In genomic region chr11:60422609-60423008, GRCh38 we compare ENCODE assay signal across 31 cellular contexts. TPM values are rescaled to one million over a fixed set of nuclear protein-coding genes. Genes with fewer than 3 reads are reported as not detected.
"Had no signal": no experiment of that assay in that cellular context is flagged by ENCODE, and none has a peak within 500 bp of the region (broad histone marks: within the 10 kb centered on the region; RNA-seq: fewer than 3 reads in every experiment).

No MANE protein-coding gene starts in this region.

- H3K27me3 ChIP-seq: stomach, suprapubic skin, testis, thyroid gland, tibial artery, tibial nerve, transverse colon, upper lobe of left lung, upper lobe of right lung, uterus, vagina had no signal

- H3K4me3 ChIP-seq: stomach, suprapubic skin, testis, thoracic aorta, thyroid gland, tibial artery, tibial nerve, transverse colon, upper lobe of left lung, upper lobe of right lung, uterus, vagina had no signal

- H3K4me1 ChIP-seq: stomach, suprapubic skin, testis, thyroid gland, tibial artery, tibial nerve, transverse colon, upper lobe of left lung, upper lobe of right lung, uterus, vagina had no signal

- DNase-seq: stimulated activated CD4-positive, alpha-beta T cell treated with anti-CD3 and anti-CD28 coated beads, Interleukin-2, amount 100 ng/mL, for 48 hours; stimulated activated CD4-positive, alpha-beta T cell treated with anti-CD3 and anti-CD28 coated beads, Interleukin-4, amount 100 ng/mL, for 1 hour; stimulated activated CD4-positive, alpha-beta T cell treated with anti-CD3 and anti-CD28 coated beads, Interleukin-4, amount 100 ng/mL, for 24 hours; stimulated activated CD4-positive, alpha-beta T cell treated with anti-CD3 and anti-CD28 coated beads, Interleukin-4, amount 100 ng/mL, for 4 hours; stimulated activated CD8-positive, alpha-beta memory T cell treated with anti-CD3 and anti-CD28 coated beads, Interleukin-4, amount 100 ng/mL, for 48 hours; stimulated activated naive B cell treated with anti-CD40 and anti-IgM and Interleukin-4, amounts not matched to agents 10 μg/mL and 1 μg/mL and 100 μg/mL, for 72 hours; stimulated activated naive CD4-positive, alpha-beta T cell; stimulated activated naive CD4-positive, alpha-beta T cell treated with Interleukin-2 at 50 U/mL for 16 hours; stimulated activated naive CD8-positive, alpha-beta T cell treated with anti-CD3 and anti-CD28 coated beads, Interleukin-15, amount 100 ng/mL, for 72 hours; stimulated activated naive CD8-positive, alpha-beta T cell treated with anti-CD3 and anti-CD28 coated beads, Interleukin-15, Interleukin-2, amounts not matched to agents 100 U/mL and 50 U/mL, for 24 hours; stomach; substantia nigra; testis; thyroid gland; tibial artery; transverse colon; trophoblast cell; upper lobe of left lung; upper lobe of right lung; uterus had no signal

- H3K27ac ChIP-seq: stomach, suprapubic skin, testis, thoracic aorta, thyroid gland, tibial artery, tibial nerve, transverse colon, upper lobe of left lung, upper lobe of right lung, uterus, vagina had no signal

- FAIRE-seq: urothelium cell line had no signal

- H3K36me3 ChIP-seq: stomach, suprapubic skin, thoracic aorta, thyroid gland, tibial artery, tibial nerve, transverse colon, upper lobe of left lung, upper lobe of right lung, uterus, vagina had no signal

- ATAC-seq: stimulated activated effector memory CD8-positive, alpha-beta T cell treated with anti-CD3 and anti-CD28 coated beads, Interleukin-12 subunit alpha, Interleukin-12 subunit beta, amount 100 ng/mL, for 72 hours; stimulated activated memory B cell treated with anti-CD40 and anti-IgM and Interleukin-4, amounts not matched to agents 10 μg/mL and 1 μg/mL and 100 μg/mL, for 72 hours; stimulated activated naive B cell treated with anti-CD40 and anti-IgM and Interleukin-4, amounts not matched to agents 10 μg/mL and 1 μg/mL and 100 μg/mL, for 72 hours; stimulated activated naive CD8-positive, alpha-beta T cell treated with anti-CD3 and anti-CD28 coated beads, Interleukin-15, amount 100 ng/mL, for 72 hours; stimulated activated naive CD8-positive, alpha-beta T cell treated with anti-CD3 and anti-CD28 coated beads, Interleukin-15, Interleukin-2, amounts not matched to agents 100 U/mL and 50 U/mL, for 24 hours; upper lobe of right lung had no signal

- H3K9me3 ChIP-seq: suprapubic skin, testis, thoracic aorta, thyroid gland, tibial artery, upper lobe of right lung, uterus, vagina had no signal

RNA-seq across cellular contexts. Expression of gene MS4A5, which starts 6.8 kb away (rescaled TPM):
- total RNA-seq: stomach, subcutaneous adipose tissue, suprapubic skin, temporal lobe, thoracic aorta, thyroid gland, tibial nerve, transverse colon, upper lobe of left lung, upper lobe of right lung, ureter, urinary bladder, uterus, vagina had no signal
- polyA plus RNA-seq: stomach, urinary bladder had no signal

RNA-seq across cellular contexts. Expression of gene MS4A14, which starts 26.4 kb away (rescaled TPM):
- total RNA-seq: temporal lobe had no signal

RNA-seq across cellular contexts. Expression of gene MS4A1, which starts 33.0 kb away (rescaled TPM):
- total RNA-seq: temporal lobe, vagina had no signal
